1 cellular context compared by ENCODE assay signal in the genomic region with DNA sequence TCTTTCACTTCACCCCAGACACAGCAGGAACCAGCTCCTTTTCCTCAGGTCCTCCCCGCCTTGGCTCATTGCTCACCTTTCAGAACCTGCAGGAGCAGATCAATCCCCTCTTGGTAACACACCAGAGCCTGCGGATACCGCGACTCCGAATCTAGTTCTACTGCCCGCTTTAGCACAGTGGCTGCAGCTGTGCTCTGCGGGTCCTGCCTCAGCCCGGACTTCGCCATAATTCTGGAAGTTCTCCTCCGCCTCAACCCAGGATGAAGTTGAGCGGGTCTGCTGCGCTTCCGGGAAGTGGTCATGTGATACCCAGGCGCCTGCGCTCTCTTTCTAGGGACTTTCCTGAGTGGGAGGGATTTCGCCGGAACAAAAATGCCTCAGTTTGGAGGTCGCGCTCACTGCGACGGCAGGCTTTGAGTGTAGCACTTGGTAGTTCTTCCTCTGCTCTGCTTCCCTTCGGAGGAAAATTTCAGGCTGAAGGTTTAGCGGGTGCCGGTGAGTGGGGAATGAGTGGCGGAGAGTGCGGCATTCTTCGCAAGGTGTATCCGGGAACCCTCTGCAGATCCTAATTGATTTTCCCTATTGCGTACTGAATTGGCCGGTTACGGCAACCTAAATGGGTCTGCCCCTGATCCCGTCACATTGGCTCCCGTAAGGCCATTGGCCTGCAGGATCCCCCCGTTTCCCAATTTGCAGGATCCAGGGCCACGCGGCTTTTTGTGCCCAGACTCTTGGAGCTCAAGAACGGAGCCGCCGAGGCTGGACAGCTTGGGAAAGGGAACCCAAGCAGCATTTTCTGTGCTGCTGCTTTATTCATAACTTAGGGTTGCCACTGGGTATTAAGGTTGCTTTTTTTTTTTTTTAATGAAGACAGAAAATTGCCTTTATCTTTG.
TF ChIP-seq lines count a peak whose summit lies in the region.

A gene (minus strand): TSS at position 304 of the 893 bp plus-strand sequence. CDS start 77 bp downstream, at position 227.
A gene (plus strand): TSS at position 430 of the 893 bp plus-strand sequence. CDS start 5,020 bp downstream, outside the sequence.

TF ChIP-seq in HepG2, 621 proteins besides CTCF, POLR2A, EP300 and RAD21 (continued from another document and continues in another):
- TF ChIP-seq ZFX (CRISPR knock-in tag; IDR thresholded peaks at IDR 0.05; ENCODE audit: low read depth) (peak; percentile 85), ZKSCAN5 (CRISPR knock-in tag; IDR thresholded peaks at IDR 0.05) (no peak; the same call in 1 of the 2 replicates), ATF7 (IDR thresholded peaks at IDR 0.05) (no peak), ATF7 (CRISPR knock-in tag; IDR thresholded peaks at IDR 0.05) (peak; percentile 69), TAF1 (CRISPR knock-in tag; IDR thresholded peaks at IDR 0.05) (peak; percentile 98), ZSCAN31 (CRISPR knock-in tag; IDR thresholded peaks at IDR 0.05; ENCODE audit: low read depth) (peak; percentile 93), TAF15 (IDR thresholded peaks at IDR 0.05; ENCODE audit: low read depth, low read length, poor library complexity, severe bottlenecking) (no peak), JUND (CRISPR knock-in tag; IDR thresholded peaks at IDR 0.05) (peak; percentile 80; the same call in 1 of the 2 replicates), ZNF607 (CRISPR knock-in tag; IDR thresholded peaks at IDR 0.05; ENCODE audit: borderline replicate concordance) (peak; percentile 90), HNRNPK (IDR thresholded peaks at IDR 0.05; ENCODE audit: low read depth, low read length, poor library complexity, severe bottlenecking) (no peak), CENPX (CRISPR knock-in tag; IDR thresholded peaks at IDR 0.05) (no peak), FOXC1 (CRISPR knock-in tag; IDR thresholded peaks at IDR 0.05; ENCODE audit: borderline replicate concordance) (peak; percentile 98), MBD4 (IDR thresholded peaks at IDR 0.05; ENCODE audit: borderline replicate concordance, low read length) (peak; percentile 84; the same call in 1 of the 2 replicates), TEAD2 (CRISPR knock-in tag; IDR thresholded peaks at IDR 0.05) (peak; percentile 66; the same call in 1 of the 2 replicates), PCBP1 (IDR thresholded peaks at IDR 0.05; ENCODE audit: borderline replicate concordance, low read depth, low read length) (0 out of 2 replicates have a peak, but pooled peaks have one; percentile 54), ZNF20 (CRISPR knock-in tag; IDR thresholded peaks at IDR 0.05) (peak; percentile 86; the same call in 1 of the 2 replicates), PRPF4 (IDR thresholded peaks at IDR 0.05; ENCODE audit: low read depth, low read length, poor library complexity, severe bottlenecking) (no peak), NAIF1 (CRISPR knock-in tag; IDR thresholded peaks at IDR 0.05; ENCODE audit: borderline replicate concordance) (no peak), RBAK (CRISPR knock-in tag; IDR thresholded peaks at IDR 0.05) (no peak), SETDB1 (CRISPR knock-in tag; IDR thresholded peaks at IDR 0.05; ENCODE audit: borderline replicate concordance) (no peak), ZNF816 (CRISPR knock-in tag; IDR thresholded peaks at IDR 0.05; ENCODE audit: borderline replicate concordance) (peak; percentile 82), NCOR1 (IDR thresholded peaks at IDR 0.05; ENCODE audit: borderline replicate concordance, low read length) (peak; percentile 75; the same call in 1 of the 2 replicates), MEF2D (CRISPR knock-in tag; IDR thresholded peaks at IDR 0.05) (peak; percentile 97), CHCHD3 (CRISPR knock-in tag; IDR thresholded peaks at IDR 0.05) (no peak), ZNF33A (CRISPR knock-in tag; IDR thresholded peaks at IDR 0.05; ENCODE audit: borderline replicate concordance) (peak; percentile 95; the same call in 1 of the 2 replicates), ZNF367 (CRISPR knock-in tag; IDR thresholded peaks at IDR 0.05; ENCODE audit: borderline replicate concordance) (peak; percentile 10; the same call in 1 of the 2 replicates), KLF15 (CRISPR knock-in tag; IDR thresholded peaks at IDR 0.05; ENCODE audit: borderline replicate concordance) (0 out of 2 replicates have a peak, but pooled peaks have one; percentile 58), ZNF101 (CRISPR knock-in tag; IDR thresholded peaks at IDR 0.05; ENCODE audit: borderline replicate concordance, low read depth) (0 out of 2 replicates have a peak, but pooled peaks have one; percentile 76), RXRA (CRISPR knock-in tag; IDR thresholded peaks at IDR 0.05) (peak; percentile 89), KDM5B (CRISPR knock-in tag; IDR thresholded peaks at IDR 0.05; ENCODE audit: borderline replicate concordance) (peak; percentile 87), IKZF4 (CRISPR knock-in tag; IDR thresholded peaks at IDR 0.05; ENCODE audit: borderline replicate concordance, low read depth, not compliant biosample characterization) (peak; percentile 57), YY1 (IDR thresholded peaks at IDR 0.05; ENCODE audit: insufficient read depth, insufficient replicate concordance, low read depth, low read length) (peak; percentile 86)
- TF ChIP-seq, protein P1, sequence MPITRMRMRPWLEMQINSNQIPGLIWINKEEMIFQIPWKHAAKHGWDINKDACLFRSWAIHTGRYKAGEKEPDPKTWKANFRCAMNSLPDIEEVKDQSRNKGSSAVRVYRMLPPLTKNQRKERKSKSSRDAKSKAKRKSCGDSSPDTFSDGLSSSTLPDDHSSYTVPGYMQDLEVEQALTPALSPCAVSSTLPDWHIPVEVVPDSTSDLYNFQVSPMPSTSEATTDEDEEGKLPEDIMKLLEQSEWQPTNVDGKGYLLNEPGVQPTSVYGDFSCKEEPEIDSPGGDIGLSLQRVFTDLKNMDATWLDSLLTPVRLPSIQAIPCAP (CRISPR knock-in tag; IDR thresholded peaks at IDR 0.05; ENCODE audit: low read depth): no peak
- TF ChIP-seq, protein P2, sequence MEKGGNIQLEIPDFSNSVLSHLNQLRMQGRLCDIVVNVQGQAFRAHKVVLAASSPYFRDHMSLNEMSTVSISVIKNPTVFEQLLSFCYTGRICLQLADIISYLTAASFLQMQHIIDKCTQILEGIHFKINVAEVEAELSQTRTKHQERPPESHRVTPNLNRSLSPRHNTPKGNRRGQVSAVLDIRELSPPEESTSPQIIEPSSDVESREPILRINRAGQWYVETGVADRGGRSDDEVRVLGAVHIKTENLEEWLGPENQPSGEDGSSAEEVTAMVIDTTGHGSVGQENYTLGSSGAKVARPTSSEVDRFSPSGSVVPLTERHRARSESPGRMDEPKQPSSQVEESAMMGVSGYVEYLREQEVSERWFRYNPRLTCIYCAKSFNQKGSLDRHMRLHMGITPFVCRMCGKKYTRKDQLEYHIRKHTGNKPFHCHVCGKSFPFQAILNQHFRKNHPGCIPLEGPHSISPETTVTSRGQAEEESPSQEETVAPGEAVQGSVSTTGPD (CRISPR knock-in tag; IDR thresholded peaks at IDR 0.05): 0 out of 2 replicates have a peak, but pooled peaks have one; percentile 20
- TF ChIP-seq, protein P3, sequence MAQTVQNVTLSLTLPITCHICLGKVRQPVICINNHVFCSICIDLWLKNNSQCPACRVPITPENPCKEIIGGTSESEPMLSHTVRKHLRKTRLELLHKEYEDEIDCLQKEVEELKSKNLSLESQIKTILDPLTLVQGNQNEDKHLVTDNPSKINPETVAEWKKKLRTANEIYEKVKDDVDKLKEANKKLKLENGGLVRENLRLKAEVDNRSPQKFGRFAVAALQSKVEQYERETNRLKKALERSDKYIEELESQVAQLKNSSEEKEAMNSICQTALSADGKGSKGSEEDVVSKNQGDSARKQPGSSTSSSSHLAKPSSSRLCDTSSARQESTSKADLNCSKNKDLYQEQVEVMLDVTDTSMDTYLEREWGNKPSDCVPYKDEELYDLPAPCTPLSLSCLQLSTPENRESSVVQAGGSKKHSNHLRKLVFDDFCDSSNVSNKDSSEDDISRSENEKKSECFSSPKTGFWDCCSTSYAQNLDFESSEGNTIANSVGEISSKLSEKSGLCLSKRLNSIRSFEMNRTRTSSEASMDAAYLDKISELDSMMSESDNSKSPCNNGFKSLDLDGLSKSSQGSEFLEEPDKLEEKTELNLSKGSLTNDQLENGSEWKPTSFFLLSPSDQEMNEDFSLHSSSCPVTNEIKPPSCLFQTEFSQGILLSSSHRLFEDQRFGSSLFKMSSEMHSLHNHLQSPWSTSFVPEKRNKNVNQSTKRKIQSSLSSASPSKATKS (CRISPR knock-in tag; IDR thresholded peaks at IDR 0.05): no peak; the same call in 1 of the 2 replicates
- TF ChIP-seq, protein P4, sequence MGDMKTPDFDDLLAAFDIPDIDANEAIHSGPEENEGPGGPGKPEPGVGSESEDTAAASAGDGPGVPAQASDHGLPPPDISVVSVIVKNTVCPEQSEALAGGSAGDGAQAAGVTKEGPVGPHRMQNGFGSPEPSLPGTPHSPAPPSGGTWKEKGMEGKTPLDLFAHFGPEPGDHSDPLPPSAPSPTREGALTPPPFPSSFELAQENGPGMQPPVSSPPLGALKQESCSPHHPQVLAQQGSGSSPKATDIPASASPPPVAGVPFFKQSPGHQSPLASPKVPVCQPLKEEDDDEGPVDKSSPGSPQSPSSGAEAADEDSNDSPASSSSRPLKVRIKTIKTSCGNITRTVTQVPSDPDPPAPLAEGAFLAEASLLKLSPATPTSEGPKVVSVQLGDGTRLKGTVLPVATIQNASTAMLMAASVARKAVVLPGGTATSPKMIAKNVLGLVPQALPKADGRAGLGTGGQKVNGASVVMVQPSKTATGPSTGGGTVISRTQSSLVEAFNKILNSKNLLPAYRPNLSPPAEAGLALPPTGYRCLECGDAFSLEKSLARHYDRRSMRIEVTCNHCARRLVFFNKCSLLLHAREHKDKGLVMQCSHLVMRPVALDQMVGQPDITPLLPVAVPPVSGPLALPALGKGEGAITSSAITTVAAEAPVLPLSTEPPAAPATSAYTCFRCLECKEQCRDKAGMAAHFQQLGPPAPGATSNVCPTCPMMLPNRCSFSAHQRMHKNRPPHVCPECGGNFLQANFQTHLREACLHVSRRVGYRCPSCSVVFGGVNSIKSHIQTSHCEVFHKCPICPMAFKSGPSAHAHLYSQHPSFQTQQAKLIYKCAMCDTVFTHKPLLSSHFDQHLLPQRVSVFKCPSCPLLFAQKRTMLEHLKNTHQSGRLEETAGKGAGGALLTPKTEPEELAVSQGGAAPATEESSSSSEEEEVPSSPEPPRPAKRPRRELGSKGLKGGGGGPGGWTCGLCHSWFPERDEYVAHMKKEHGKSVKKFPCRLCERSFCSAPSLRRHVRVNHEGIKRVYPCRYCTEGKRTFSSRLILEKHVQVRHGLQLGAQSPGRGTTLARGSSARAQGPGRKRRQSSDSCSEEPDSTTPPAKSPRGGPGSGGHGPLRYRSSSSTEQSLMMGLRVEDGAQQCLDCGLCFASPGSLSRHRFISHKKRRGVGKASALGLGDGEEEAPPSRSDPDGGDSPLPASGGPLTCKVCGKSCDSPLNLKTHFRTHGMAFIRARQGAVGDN (CRISPR knock-in tag; IDR thresholded peaks at IDR 0.05): peak; percentile 94
- TF ChIP-seq, protein P5, sequence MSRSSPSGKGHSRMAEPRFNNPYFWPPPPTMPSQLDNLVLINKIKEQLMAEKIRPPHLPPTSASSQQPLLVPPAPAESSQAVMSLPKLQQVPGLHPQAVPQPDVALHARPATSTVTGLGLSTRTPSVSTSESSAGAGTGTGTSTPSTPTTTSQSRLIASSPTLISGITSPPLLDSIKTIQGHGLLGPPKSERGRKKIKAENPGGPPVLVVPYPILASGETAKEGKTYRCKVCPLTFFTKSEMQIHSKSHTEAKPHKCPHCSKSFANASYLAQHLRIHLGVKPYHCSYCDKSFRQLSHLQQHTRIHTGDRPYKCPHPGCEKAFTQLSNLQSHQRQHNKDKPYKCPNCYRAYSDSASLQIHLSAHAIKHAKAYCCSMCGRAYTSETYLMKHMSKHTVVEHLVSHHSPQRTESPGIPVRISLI (CRISPR knock-in tag; IDR thresholded peaks at IDR 0.05; ENCODE audit: borderline replicate concordance): no peak
- TF ChIP-seq, protein P6, sequence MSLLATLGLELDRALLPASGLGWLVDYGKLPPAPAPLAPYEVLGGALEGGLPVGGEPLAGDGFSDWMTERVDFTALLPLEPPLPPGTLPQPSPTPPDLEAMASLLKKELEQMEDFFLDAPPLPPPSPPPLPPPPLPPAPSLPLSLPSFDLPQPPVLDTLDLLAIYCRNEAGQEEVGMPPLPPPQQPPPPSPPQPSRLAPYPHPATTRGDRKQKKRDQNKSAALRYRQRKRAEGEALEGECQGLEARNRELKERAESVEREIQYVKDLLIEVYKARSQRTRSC (CRISPR knock-in tag; IDR thresholded peaks at IDR 0.05; ENCODE audit: low read depth): peak; percentile 62; the same call in 1 of the 2 replicates
- TF ChIP-seq, protein P7, sequence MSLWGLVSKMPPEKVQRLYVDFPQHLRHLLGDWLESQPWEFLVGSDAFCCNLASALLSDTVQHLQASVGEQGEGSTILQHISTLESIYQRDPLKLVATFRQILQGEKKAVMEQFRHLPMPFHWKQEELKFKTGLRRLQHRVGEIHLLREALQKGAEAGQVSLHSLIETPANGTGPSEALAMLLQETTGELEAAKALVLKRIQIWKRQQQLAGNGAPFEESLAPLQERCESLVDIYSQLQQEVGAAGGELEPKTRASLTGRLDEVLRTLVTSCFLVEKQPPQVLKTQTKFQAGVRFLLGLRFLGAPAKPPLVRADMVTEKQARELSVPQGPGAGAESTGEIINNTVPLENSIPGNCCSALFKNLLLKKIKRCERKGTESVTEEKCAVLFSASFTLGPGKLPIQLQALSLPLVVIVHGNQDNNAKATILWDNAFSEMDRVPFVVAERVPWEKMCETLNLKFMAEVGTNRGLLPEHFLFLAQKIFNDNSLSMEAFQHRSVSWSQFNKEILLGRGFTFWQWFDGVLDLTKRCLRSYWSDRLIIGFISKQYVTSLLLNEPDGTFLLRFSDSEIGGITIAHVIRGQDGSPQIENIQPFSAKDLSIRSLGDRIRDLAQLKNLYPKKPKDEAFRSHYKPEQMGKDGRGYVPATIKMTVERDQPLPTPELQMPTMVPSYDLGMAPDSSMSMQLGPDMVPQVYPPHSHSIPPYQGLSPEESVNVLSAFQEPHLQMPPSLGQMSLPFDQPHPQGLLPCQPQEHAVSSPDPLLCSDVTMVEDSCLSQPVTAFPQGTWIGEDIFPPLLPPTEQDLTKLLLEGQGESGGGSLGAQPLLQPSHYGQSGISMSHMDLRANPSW (CRISPR knock-in tag; IDR thresholded peaks at IDR 0.05; ENCODE audit: borderline replicate concordance): peak; percentile 92
- TF ChIP-seq, protein P8, sequence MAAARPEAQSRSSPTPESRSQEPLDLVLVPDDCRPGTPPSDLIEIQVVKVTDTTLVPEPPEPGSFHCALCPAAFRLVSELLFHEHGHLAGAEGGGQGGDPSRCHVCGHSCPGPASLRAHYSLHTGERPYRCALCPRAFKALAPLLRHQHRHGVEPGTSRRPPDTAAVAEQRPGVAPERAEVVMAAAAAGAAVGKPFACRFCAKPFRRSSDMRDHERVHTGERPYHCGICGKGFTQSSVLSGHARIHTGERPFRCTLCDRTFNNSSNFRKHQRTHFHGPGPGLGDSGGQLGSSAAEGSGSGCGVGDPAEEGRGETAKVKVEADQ (CRISPR knock-in tag; IDR thresholded peaks at IDR 0.05; ENCODE audit: borderline replicate concordance): peak; percentile 89
- TF ChIP-seq, protein P9, sequence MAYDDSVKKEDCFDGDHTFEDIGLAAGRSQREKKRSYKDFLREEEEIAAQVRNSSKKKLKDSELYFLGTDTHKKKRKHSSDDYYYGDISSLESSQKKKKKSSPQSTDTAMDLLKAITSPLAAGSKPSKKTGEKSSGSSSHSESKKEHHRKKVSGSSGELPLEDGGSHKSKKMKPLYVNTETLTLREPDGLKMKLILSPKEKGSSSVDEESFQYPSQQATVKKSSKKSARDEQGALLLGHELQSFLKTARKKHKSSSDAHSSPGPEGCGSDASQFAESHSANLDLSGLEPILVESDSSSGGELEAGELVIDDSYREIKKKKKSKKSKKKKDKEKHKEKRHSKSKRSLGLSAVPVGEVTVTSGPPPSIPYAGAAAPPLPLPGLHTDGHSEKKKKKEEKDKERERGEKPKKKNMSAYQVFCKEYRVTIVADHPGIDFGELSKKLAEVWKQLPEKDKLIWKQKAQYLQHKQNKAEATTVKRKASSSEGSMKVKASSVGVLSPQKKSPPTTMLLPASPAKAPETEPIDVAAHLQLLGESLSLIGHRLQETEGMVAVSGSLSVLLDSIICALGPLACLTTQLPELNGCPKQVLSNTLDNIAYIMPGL (CRISPR knock-in tag; IDR thresholded peaks at IDR 0.05; ENCODE audit: borderline replicate concordance in 1 of 2, low read depth in 1 of 2): peak; percentile 96 to 98
